In the genomic region with DNA sequence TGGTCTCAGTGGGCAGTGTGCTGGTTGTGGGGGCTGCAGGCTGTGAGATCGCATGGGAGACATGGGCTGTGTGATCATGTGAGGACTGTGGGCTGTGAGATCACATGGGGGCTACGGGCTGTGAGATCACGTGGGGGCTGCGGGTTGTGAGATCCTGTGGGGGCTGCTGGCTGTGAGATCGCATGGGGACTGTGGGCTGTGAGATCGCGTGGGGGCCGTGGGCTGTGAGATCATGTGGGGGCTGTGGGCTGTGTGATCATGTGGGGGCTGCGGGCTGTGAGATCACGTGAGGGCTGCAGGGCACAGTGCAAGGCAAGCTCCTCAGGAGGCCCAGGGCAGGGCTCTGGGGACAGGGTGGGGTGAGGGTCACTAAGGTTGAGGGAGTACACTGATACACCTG, we compare ENCODE assay signal across 18 cellular contexts.
"Had no signal": no experiment of that assay in that cellular context is flagged by ENCODE, and none has a peak within 500 bp of the region (broad histone marks: within the 10 kb centered on the region; RNA-seq: fewer than 3 reads in every experiment).

No MANE protein-coding gene starts in this region.

- H2AFZ ChIP-seq: parathyroid adenoma had no signal

- H3K36me3 Mint-ChIP-seq: brain; stimulated activated memory B cell treated with anti-CD40 and anti-IgM and Interleukin-4, amounts not matched to agents 10 μg/mL and 1 μg/mL and 100 μg/mL, for 72 hours had no signal

- ATAC-seq: activated T-helper 17 cell treated with anti-CD3 and anti-CD28 coated beads, Interleukin-2, amount 50 U/mL, for 72 hours; left lung; sciatic nerve; stimulated activated memory B cell treated with anti-CD40 and anti-IgM and Interleukin-4, amounts not matched to agents 10 μg/mL and 1 μg/mL and 100 μg/mL, for 72 hours had no signal

- H3K9ac ChIP-seq: parathyroid adenoma had no signal

- H3K79me2 ChIP-seq: parathyroid adenoma had no signal

- H3K9me3 ChIP-seq: left lung, neutrophil had no signal

- H3K4me2 ChIP-seq: smooth muscle cell had no signal

- H3K36me3 ChIP-seq: left lung, neutrophil had no signal

- DNase-seq: activated CD4-positive, alpha-beta T cell treated with anti-CD3 and anti-CD28 coated beads for 1 hour; activated naive CD4-positive, alpha-beta T cell; anterior cingulate cortex; central memory CD4-positive, alpha-beta T cell; kidney; left lung; mammary epithelial cell; stimulated activated CD4-positive, alpha-beta T cell treated with anti-CD3 and anti-CD28 coated beads, Interleukin-4, amount 100 ng/mL, for 24 hours; SW 1271; T-helper 2 cell had no signal

- H3K4me1 Mint-ChIP-seq: activated T-helper 17 cell treated with anti-CD3 and anti-CD28 coated beads, Interleukin-2, amount 50 U/mL, for 72 hours; brain; stimulated activated memory B cell treated with anti-CD40 and anti-IgM and Interleukin-4, amounts not matched to agents 10 μg/mL and 1 μg/mL and 100 μg/mL, for 72 hours had no signal

- H3K4me1 ChIP-seq: left lung, parathyroid adenoma had no signal

- H3K4me3 Mint-ChIP-seq: activated T-helper 17 cell treated with anti-CD3 and anti-CD28 coated beads, Interleukin-2, amount 50 U/mL, for 72 hours; brain; stimulated activated memory B cell treated with anti-CD40 and anti-IgM and Interleukin-4, amounts not matched to agents 10 μg/mL and 1 μg/mL and 100 μg/mL, for 72 hours had no signal

- H3K9me3 Mint-ChIP-seq: brain had no signal

- H3K4me3 ChIP-seq: left lung, smooth muscle cell had no signal

- H3K27ac ChIP-seq: left lung, neutrophil, parathyroid adenoma, VCaP had no signal

- H3K27ac Mint-ChIP-seq: activated T-helper 17 cell treated with anti-CD3 and anti-CD28 coated beads, Interleukin-2, amount 50 U/mL, for 72 hours; brain; stimulated activated memory B cell treated with anti-CD40 and anti-IgM and Interleukin-4, amounts not matched to agents 10 μg/mL and 1 μg/mL and 100 μg/mL, for 72 hours had no signal

- H3K27me3 ChIP-seq: neutrophil had no signal
